ENCODE assay signal across 34 cellular contexts in the genomic region with DNA sequence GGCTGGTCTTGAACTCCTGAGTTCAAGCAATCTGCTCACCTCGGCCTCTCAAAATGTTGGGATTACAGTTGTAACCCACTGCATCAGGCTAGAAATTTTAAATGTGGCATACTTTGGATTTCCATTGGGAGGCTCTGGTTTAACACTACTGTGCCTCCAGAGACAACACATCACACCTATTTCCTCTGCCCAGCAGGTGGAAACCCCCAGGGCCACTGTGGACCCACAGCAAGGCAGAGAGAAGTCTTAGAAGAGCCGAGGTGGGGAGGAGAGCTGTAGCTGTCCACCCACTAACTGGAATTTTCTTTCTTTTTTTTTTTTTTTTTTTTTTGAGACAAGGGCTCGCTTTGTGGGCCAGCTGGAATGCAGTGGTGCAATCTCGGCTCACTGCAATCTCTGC.
"Had no signal": no experiment of that assay in that cellular context is flagged by ENCODE, and none has a peak within 500 bp of the region (broad histone marks: within the 10 kb centered on the region; RNA-seq: fewer than 3 reads in every experiment).

No MANE protein-coding gene starts in this region.

- H3K4me1 ChIP-seq: breast epithelium, prostate gland, sigmoid colon, tibial artery had no signal

- H3K4me3 Mint-ChIP-seq: activated CD8-positive, alpha-beta memory T cell treated with anti-CD3 and anti-CD28 coated beads, Interleukin-2, amount 10 ng/mL, durations not matched to agents 7 days and 5 days; activated CD8-positive, alpha-beta T cell treated with anti-CD3 and anti-CD28 coated beads, Interleukin-2, amount 10 ng/mL, durations not matched to agents 7 days and 5 days; activated naive CD4-positive, alpha-beta T cell treated with anti-CD3 and anti-CD28 coated beads, Interleukin-2, amount 50 U/mL, for 24 hours; activated naive CD8-positive, alpha-beta T cell treated with anti-CD3 and anti-CD28 coated beads, Interleukin-2, amount 50 U/mL, for 24 hours; mesothelial cell of epicardium; nephron progenitor cell had no signal

- DNase-seq: activated CD4-positive, CD25-positive, alpha-beta regulatory T cell treated with anti-CD3 and anti-CD28 coated beads, Interleukin-2, amount 50 U/mL, for 72 hours; activated CD8-positive, alpha-beta memory T cell treated with anti-CD3 and anti-CD28 coated beads, Interleukin-2, amount 10 ng/mL, durations not matched to agents 7 days and 5 days; activated CD8-positive, alpha-beta T cell treated with anti-CD3 and anti-CD28 coated beads, Interleukin-2, amount 10 ng/mL, durations not matched to agents 7 days and 5 days; activated naive CD8-positive, alpha-beta T cell treated with anti-CD3 and anti-CD28 coated beads, Interleukin-2, amount 50 U/mL, for 24 hours; activated T-cell treated with anti-CD3 and anti-CD28 coated beads, Interleukin-2, amount 50 U/mL, for 48 hours; central memory CD4-positive, alpha-beta T cell; dermis blood vessel endothelial cell; effector CD4-positive, alpha-beta T cell; esophagus squamous epithelium; foreskin melanocyte; heart right ventricle; islet precursor cell; left ventricle myocardium inferior; naive B cell; nephron progenitor cell; ovary; retina; sigmoid colon; small intestine; stimulated activated CD4-positive, alpha-beta T cell treated with anti-CD3 and anti-CD28 coated beads, Interleukin-4, amount 100 ng/mL, for 24 hours; stimulated activated naive CD4-positive, alpha-beta T cell; T-helper 9 cell; tibial artery; upper lobe of right lung; WERI-Rb-1 had no signal

- H3K4me1 Mint-ChIP-seq: mesothelial cell of epicardium had no signal

- H3K9me3 ChIP-seq: breast epithelium, esophagus squamous epithelium, heart right ventricle, left ventricle myocardium inferior, neutrophil, ovary, prostate gland, sigmoid colon, suprapubic skin, tibial artery, upper lobe of right lung had no signal

- ATAC-seq: activated CD8-positive, alpha-beta memory T cell treated with anti-CD3 and anti-CD28 coated beads, Interleukin-2, amount 10 ng/mL, durations not matched to agents 7 days and 5 days; activated CD8-positive, alpha-beta T cell treated with anti-CD3 and anti-CD28 coated beads, Interleukin-2, amount 10 ng/mL, durations not matched to agents 7 days and 5 days; activated naive CD8-positive, alpha-beta T cell treated with anti-CD3 and anti-CD28 coated beads, Interleukin-2, amount 50 U/mL, for 24 hours; heart right ventricle; upper lobe of right lung had no signal

- H3K27me3 Mint-ChIP-seq: activated CD8-positive, alpha-beta memory T cell treated with anti-CD3 and anti-CD28 coated beads, Interleukin-2, amount 10 ng/mL, durations not matched to agents 7 days and 5 days; activated naive CD4-positive, alpha-beta T cell treated with anti-CD3 and anti-CD28 coated beads, Interleukin-2, amount 50 U/mL, for 24 hours; activated naive CD8-positive, alpha-beta T cell treated with anti-CD3 and anti-CD28 coated beads, Interleukin-2, amount 50 U/mL, for 24 hours; naive B cell had no signal

- H3K27me3 ChIP-seq: breast epithelium, esophagus squamous epithelium, heart right ventricle, neutrophil, ovary, sigmoid colon, suprapubic skin, tibial artery, upper lobe of right lung had no signal

- H3K27ac Mint-ChIP-seq: activated CD8-positive, alpha-beta memory T cell treated with anti-CD3 and anti-CD28 coated beads, Interleukin-2, amount 10 ng/mL, durations not matched to agents 7 days and 5 days; activated CD8-positive, alpha-beta T cell treated with anti-CD3 and anti-CD28 coated beads, Interleukin-2, amount 10 ng/mL, durations not matched to agents 7 days and 5 days; activated naive CD4-positive, alpha-beta T cell treated with anti-CD3 and anti-CD28 coated beads, Interleukin-2, amount 50 U/mL, for 24 hours; activated naive CD8-positive, alpha-beta T cell treated with anti-CD3 and anti-CD28 coated beads, Interleukin-2, amount 50 U/mL, for 24 hours; activated T-helper 2 cell treated with anti-CD3 and anti-CD28 coated beads, Interferon-gamma antibody, Interleukin-2, Interleukin-4, amounts not matched to agents 10 μg/mL and 5 μg/mL and 100 μg/mL, durations not matched to agents 14 hours and 24 hours and 36 hours; mesothelial cell of epicardium; nephron progenitor cell had no signal

- H3K27ac ChIP-seq: breast epithelium, epithelial cell of prostate, esophagus squamous epithelium, heart right ventricle, left ventricle myocardium inferior, neutrophil, ovary, prostate gland, sigmoid colon, suprapubic skin, tibial artery, upper lobe of right lung, WERI-Rb-1 had no signal

- H3K4me3 ChIP-seq: breast epithelium, esophagus squamous epithelium, heart right ventricle, left ventricle myocardium inferior, lung, ovary, prostate gland, sigmoid colon, suprapubic skin, tibial artery, upper lobe of right lung had no signal

- H3K36me3 Mint-ChIP-seq: activated CD8-positive, alpha-beta memory T cell treated with anti-CD3 and anti-CD28 coated beads, Interleukin-2, amount 10 ng/mL, durations not matched to agents 7 days and 5 days; activated naive CD4-positive, alpha-beta T cell treated with anti-CD3 and anti-CD28 coated beads, Interleukin-2, amount 50 U/mL, for 24 hours; mesothelial cell of epicardium; naive B cell had no signal

- H3K36me3 ChIP-seq: breast epithelium, esophagus squamous epithelium, heart right ventricle, left ventricle myocardium inferior, neutrophil, ovary, prostate gland, sigmoid colon, suprapubic skin, tibial artery, upper lobe of right lung, WERI-Rb-1 had no signal

- H3K9me3 Mint-ChIP-seq: activated naive CD4-positive, alpha-beta T cell treated with anti-CD3 and anti-CD28 coated beads, Interleukin-2, amount 50 U/mL, for 24 hours; activated naive CD8-positive, alpha-beta T cell treated with anti-CD3 and anti-CD28 coated beads, Interleukin-2, amount 50 U/mL, for 24 hours; activated T-helper 2 cell treated with anti-CD3 and anti-CD28 coated beads, Interferon-gamma antibody, Interleukin-2, Interleukin-4, amounts not matched to agents 10 μg/mL and 5 μg/mL and 100 μg/mL, durations not matched to agents 14 hours and 24 hours and 36 hours; mesothelial cell of epicardium; nephron progenitor cell had no signal
